Comparison of ENCODE assay signal across 1 cellular context in genomic region chr22:36386900-36387663, GRCh38.
TF ChIP-seq lines count a peak whose summit lies in the region.

No MANE protein-coding gene starts in this region.

TF ChIP-seq in GM12878, 131 proteins besides CTCF, POLR2A, EP300 and RAD21 (continued from another document and continues in another):
- TF ChIP-seq ZBTB40 (IDR thresholded peaks at IDR 0.05; ENCODE audit: borderline replicate concordance) (peak; percentile 69; the same call in 1 of the 2 replicates), POLR2AphosphoS5 (IDR thresholded peaks at IDR 0.05; ENCODE audit: low read length) (peak; percentile 36), ZBTB11 (CRISPR knock-in tag; IDR thresholded peaks at IDR 0.05) (peak; percentile 35; the same call in 1 of the 2 replicates), LARP7 (IDR thresholded peaks at IDR 0.05) (0 out of 2 replicates have a peak, but pooled peaks have one; percentile 14), HDGF (IDR thresholded peaks at IDR 0.05) (no peak), TAF1 (IDR thresholded peaks at IDR 0.05; ENCODE audit: borderline replicate concordance, low read depth, low read length) (peak; percentile 51; the same call in 1 of the 2 replicates), ATF3 (IDR thresholded peaks at IDR 0.05; ENCODE audit: borderline replicate concordance, extremely low read depth, low read depth, low read length) (no peak), MYC (IDR thresholded peaks at IDR 0.05; ENCODE audit: insufficient read depth, insufficient read length, insufficient replicate concordance, low read length, severe bottlenecking) (no peak), SPI1 (IDR thresholded peaks at IDR 0.05; ENCODE audit: borderline replicate concordance, insufficient read depth, low read depth, low read length) (peak; percentile 86), CEBPZ (IDR thresholded peaks at IDR 0.05; ENCODE audit: low read depth, low read length) (no peak), JUNB (IDR thresholded peaks at IDR 0.05) (no peak), NR2F1 (conservative IDR thresholded peaks at IDR 0.05) (peak; percentile 29; the same call in 1 of the 2 replicates), HDAC2 (IDR thresholded peaks at IDR 0.05) (no peak), USF2 (IDR thresholded peaks at IDR 0.05; ENCODE audit: borderline replicate concordance, low read depth, low read length) (no peak), MLLT1 (IDR thresholded peaks at IDR 0.05) (peak; percentile 79), MYB (IDR thresholded peaks at IDR 0.05; ENCODE audit: borderline replicate concordance, low read depth, low read length) (no peak), EGR1 (IDR thresholded peaks at IDR 0.05; ENCODE audit: borderline replicate concordance in 1 of 2, low read depth in 2 of 2, low read length in 2 of 2) (peak in 1 of 2 experiments; percentile 54; a peak in 1 of 3 replicates), BHLHE40 (IDR thresholded peaks at IDR 0.05; ENCODE audit: borderline replicate concordance in 1 of 2, low read depth in 2 of 2, low read length in 1 of 2) (peak in 1 of 2 experiments; percentile 59; a peak in 1 of 4 replicates)
- TF ChIP-seq, protein P1, sequence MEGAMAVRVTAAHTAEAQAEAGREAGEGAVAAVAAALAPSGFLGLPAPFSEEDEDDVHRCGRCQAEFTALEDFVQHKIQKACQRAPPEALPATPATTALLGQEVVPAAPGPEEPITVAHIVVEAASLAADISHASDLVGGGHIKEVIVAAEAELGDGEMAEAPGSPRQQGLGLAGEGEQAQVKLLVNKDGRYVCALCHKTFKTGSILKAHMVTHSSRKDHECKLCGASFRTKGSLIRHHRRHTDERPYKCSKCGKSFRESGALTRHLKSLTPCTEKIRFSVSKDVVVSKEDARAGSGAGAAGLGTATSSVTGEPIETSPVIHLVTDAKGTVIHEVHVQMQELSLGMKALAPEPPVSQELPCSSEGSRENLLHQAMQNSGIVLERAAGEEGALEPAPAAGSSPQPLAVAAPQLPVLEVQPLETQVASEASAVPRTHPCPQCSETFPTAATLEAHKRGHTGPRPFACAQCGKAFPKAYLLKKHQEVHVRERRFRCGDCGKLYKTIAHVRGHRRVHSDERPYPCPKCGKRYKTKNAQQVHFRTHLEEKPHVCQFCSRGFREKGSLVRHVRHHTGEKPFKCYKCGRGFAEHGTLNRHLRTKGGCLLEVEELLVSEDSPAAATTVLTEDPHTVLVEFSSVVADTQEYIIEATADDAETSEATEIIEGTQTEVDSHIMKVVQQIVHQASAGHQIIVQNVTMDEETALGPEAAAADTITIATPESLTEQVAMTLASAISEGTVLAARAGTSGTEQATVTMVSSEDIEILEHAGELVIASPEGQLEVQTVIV (IDR thresholded peaks at IDR 0.05; ENCODE audit: borderline replicate concordance, partially characterized antibody), result peak; percentile 34
- TF ChIP-seq, protein P2, sequence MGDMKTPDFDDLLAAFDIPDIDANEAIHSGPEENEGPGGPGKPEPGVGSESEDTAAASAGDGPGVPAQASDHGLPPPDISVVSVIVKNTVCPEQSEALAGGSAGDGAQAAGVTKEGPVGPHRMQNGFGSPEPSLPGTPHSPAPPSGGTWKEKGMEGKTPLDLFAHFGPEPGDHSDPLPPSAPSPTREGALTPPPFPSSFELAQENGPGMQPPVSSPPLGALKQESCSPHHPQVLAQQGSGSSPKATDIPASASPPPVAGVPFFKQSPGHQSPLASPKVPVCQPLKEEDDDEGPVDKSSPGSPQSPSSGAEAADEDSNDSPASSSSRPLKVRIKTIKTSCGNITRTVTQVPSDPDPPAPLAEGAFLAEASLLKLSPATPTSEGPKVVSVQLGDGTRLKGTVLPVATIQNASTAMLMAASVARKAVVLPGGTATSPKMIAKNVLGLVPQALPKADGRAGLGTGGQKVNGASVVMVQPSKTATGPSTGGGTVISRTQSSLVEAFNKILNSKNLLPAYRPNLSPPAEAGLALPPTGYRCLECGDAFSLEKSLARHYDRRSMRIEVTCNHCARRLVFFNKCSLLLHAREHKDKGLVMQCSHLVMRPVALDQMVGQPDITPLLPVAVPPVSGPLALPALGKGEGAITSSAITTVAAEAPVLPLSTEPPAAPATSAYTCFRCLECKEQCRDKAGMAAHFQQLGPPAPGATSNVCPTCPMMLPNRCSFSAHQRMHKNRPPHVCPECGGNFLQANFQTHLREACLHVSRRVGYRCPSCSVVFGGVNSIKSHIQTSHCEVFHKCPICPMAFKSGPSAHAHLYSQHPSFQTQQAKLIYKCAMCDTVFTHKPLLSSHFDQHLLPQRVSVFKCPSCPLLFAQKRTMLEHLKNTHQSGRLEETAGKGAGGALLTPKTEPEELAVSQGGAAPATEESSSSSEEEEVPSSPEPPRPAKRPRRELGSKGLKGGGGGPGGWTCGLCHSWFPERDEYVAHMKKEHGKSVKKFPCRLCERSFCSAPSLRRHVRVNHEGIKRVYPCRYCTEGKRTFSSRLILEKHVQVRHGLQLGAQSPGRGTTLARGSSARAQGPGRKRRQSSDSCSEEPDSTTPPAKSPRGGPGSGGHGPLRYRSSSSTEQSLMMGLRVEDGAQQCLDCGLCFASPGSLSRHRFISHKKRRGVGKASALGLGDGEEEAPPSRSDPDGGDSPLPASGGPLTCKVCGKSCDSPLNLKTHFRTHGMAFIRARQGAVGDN (IDR thresholded peaks at IDR 0.05), result no peak
- TF ChIP-seq, protein P3, sequence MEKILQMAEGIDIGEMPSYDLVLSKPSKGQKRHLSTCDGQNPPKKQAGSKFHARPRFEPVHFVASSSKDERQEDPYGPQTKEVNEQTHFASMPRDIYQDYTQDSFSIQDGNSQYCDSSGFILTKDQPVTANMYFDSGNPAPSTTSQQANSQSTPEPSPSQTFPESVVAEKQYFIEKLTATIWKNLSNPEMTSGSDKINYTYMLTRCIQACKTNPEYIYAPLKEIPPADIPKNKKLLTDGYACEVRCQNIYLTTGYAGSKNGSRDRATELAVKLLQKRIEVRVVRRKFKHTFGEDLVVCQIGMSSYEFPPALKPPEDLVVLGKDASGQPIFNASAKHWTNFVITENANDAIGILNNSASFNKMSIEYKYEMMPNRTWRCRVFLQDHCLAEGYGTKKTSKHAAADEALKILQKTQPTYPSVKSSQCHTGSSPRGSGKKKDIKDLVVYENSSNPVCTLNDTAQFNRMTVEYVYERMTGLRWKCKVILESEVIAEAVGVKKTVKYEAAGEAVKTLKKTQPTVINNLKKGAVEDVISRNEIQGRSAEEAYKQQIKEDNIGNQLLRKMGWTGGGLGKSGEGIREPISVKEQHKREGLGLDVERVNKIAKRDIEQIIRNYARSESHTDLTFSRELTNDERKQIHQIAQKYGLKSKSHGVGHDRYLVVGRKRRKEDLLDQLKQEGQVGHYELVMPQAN (conservative IDR thresholded peaks at IDR 0.05), result peak; percentile 44; the same call in 1 of the 2 replicates
